11 cellular contexts compared by ENCODE assay signal in the genomic region with DNA sequence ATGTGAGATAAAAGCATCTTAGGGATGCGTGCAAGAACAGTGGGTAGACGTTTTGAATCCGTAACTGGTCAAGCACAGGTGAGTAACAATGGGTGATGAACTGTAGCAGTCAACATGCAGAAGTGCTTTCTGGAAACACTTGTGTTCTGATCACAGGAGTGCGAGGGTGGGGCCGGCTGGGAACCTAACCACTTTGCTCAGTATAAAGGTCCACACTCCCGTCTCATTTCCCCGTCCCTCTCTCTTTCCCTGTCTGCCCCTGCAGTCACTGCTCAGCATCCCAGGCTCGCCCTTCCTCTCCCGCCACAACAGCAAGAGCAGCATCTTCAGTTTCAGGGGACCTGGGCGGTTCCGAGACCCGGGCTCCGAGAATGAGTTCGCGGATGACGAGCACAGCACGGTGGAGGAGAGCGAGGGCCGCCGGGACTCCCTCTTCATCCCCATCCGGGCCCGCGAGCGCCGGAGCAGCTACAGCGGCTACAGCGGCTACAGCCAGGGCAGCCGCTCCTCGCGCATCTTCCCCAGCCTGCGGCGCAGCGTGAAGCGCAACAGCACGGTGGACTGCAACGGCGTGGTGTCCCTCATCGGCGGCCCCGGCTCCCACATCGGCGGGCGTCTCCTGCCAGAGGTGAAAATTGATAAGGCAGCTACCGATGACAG.
DNase-seq lines count a peak whose midpoint lies in the region; ATAC-seq, FAIRE-seq and TF ChIP-seq lines count a peak whose summit lies in the region.
"Had no signal": no experiment of that assay in that cellular context is flagged by ENCODE, and none has a peak within 500 bp of the region (broad histone marks: within the 10 kb centered on the region; RNA-seq: fewer than 3 reads in every experiment).

No MANE protein-coding gene starts in this region.

- peaks cover 40% of the 10 kb centered on the region for H3K27me3 Mint-ChIP-seq in central memory CD8-positive, alpha-beta T cell

- TF ChIP-seq POLR2A in lower leg skin (IDR thresholded peaks at IDR 0.05), result no peak

- TF ChIP-seq CTCF in lower leg skin (IDR thresholded peaks at IDR 0.05), result no peak

- intact Hi-C loops in Right ventricle myocardium inferior (cut with DNase I) (no loop called here), cardiac septum (cut with DNase I) (no loop called here), lower leg skin (cut with DNase I; ENCODE audit: low total_unique reads) (no loop called here)

- H3K4me1 Mint-ChIP-seq in central memory CD8-positive, alpha-beta T cell, result peaks cover 11% of the 10 kb centered on the region
- peaks cover 11% of the 10 kb centered on the region for H3K4me1 Mint-ChIP-seq in stimulated activated effector memory CD8-positive, alpha-beta T cell treated with anti-CD3 and anti-CD28 coated beads, Interleukin-12 subunit alpha, Interleukin-12 subunit beta, amount 100 ng/mL, for 72 hours

- FAIRE-seq in GM19239 (lab: Jason Lieb, UNC), result no peak
- FAIRE-seq: A549 had no signal

- H3K27ac Mint-ChIP-seq in central memory CD8-positive, alpha-beta T cell (ENCODE audit: low read depth), result no peak overlapping the region
- no peak overlapping the region for H3K27ac Mint-ChIP-seq in stimulated activated effector memory CD8-positive, alpha-beta T cell treated with anti-CD3 and anti-CD28 coated beads, Interleukin-12 subunit alpha, Interleukin-12 subunit beta, amount 100 ng/mL, for 72 hours

- WGBS in lower leg skin, 2 donors, result 36 to 44% methylated on average over 44 of the region's 44 CpGs

- H3K9me3 Mint-ChIP-seq in central memory CD8-positive, alpha-beta T cell, result no peaks in the 10 kb centered on the region
- no peaks in the 10 kb centered on the region for H3K9me3 Mint-ChIP-seq in stimulated activated effector memory CD8-positive, alpha-beta T cell treated with anti-CD3 and anti-CD28 coated beads, Interleukin-12 subunit alpha, Interleukin-12 subunit beta, amount 100 ng/mL, for 72 hours

- H3K4me3 ChIP-seq in lower leg skin (ENCODE audit: low read depth, poor library complexity, severe bottlenecking), result no peak overlapping the region
- H3K4me3 ChIP-seq: A549, skin epidermis had no signal

- peak; percentile 75 for ATAC-seq in Right ventricle myocardium inferior
- ATAC-seq in central memory CD8-positive, alpha-beta T cell (replicated peaks; ENCODE audit: extremely low read depth, poor library complexity, severe bottlenecking), result peak; percentile 56
- peak; percentile 93 for ATAC-seq in stimulated activated effector memory CD8-positive, alpha-beta T cell treated with anti-CD3 and anti-CD28 coated beads, Interleukin-12 subunit alpha, Interleukin-12 subunit beta, amount 100 ng/mL, for 72 hours
- ATAC-seq: A549, Panc1 had no signal

- DNase-seq in Right ventricle myocardium inferior (ENCODE audit: missing footprints) (peak; percentile 54), cardiac septum (ENCODE audit: low spot score) (no peak), lung microvascular endothelial cell (ENCODE audit: low read depth in 2 of 2) (peak; percentile 17 to 33), lower leg skin (ENCODE audit: low spot score in 2 of 2) (no peak), NCI-H1092 (lab: John Stamatoyannopoulos, UW) (no peak), GM19239 (ENCODE audit: insufficient read length, low spot score) (no peak)
- DNase-seq in central memory CD8-positive, alpha-beta T cell (ENCODE audit: low spot score in 2 of 2), result no peak
- peak; percentile 16 to 65 for DNase-seq in stimulated activated effector memory CD8-positive, alpha-beta T cell treated with anti-CD3 and anti-CD28 coated beads, Interleukin-12 subunit alpha, Interleukin-12 subunit beta, amount 100 ng/mL, for 72 hours (ENCODE audit: low spot score in 2 of 2)

- H3K36me3 Mint-ChIP-seq in central memory CD8-positive, alpha-beta T cell (ENCODE audit: insufficient read depth), result peaks cover 2% of the 10 kb centered on the region
- H3K36me3 Mint-ChIP-seq in stimulated activated effector memory CD8-positive, alpha-beta T cell treated with anti-CD3 and anti-CD28 coated beads, Interleukin-12 subunit alpha, Interleukin-12 subunit beta, amount 100 ng/mL, for 72 hours, result no peaks in the 10 kb centered on the region

- H3K4me3 Mint-ChIP-seq in central memory CD8-positive, alpha-beta T cell, result peak overlapping the region; percentile 22
- H3K4me3 Mint-ChIP-seq in stimulated activated effector memory CD8-positive, alpha-beta T cell treated with anti-CD3 and anti-CD28 coated beads, Interleukin-12 subunit alpha, Interleukin-12 subunit beta, amount 100 ng/mL, for 72 hours, result peak overlapping the region; percentile 29

Comparison
In these comparisons a context has a peak if more than half of its experiments do, and no peak if none do; other contexts are left out.
1. DNase-seq: peak in Right ventricle myocardium inferior (single experiment), lung microvascular endothelial cell (2 of 2) and stimulated activated effector memory CD8-positive, alpha-beta T cell treated with anti-CD3 and anti-CD28 coated beads, Interleukin-12 subunit alpha, Interleukin-12 subunit beta, amount 100 ng/mL, for 72 hours (2 of 2); none in cardiac septum (single experiment), central memory CD8-positive, alpha-beta T cell (0 of 2), lower leg skin (0 of 2), NCI-H1092 (single experiment) and GM19239 (single experiment).
2. Peak in every context shown above with its lines, with median percentiles within 50 percentile points of each other: ATAC-seq.